8 cellular contexts compared by ENCODE assay signal in genomic region chr7:47253650-47254080, GRCh38.
DNase-seq lines count a peak whose midpoint lies in the region; ATAC-seq and TF ChIP-seq lines count a peak whose summit lies in the region.

No MANE protein-coding gene starts in this region.

- peaks cover 5% of the 10 kb centered on the region for H3K4me1 Mint-ChIP-seq in CD8-positive, alpha-beta T cell (ENCODE audit: low read depth)
- H3K4me1 Mint-ChIP-seq in T-helper 17 cell: peaks cover 4% of the 10 kb centered on the region
- peaks cover 9 to 27% (median 20%) of the 10 kb centered on the region in 4 donors for H3K4me1 Mint-ChIP-seq in naive thymus-derived CD8-positive, alpha-beta T cell

- ATAC-seq in CD8-positive, alpha-beta T cell: no peak
- ATAC-seq in GM19455 (IDR thresholded peaks at IDR 0.05; ENCODE audit: unreplicated experiment) (peak; percentile 26), HG03460 (IDR thresholded peaks at IDR 0.05; ENCODE audit: unreplicated experiment) (peak; percentile 33), T-helper 17 cell (no peak)
- ATAC-seq in naive thymus-derived CD8-positive, alpha-beta T cell: peak; percentile 19 to 30

- POLR2A ChIA-PET in CD8-positive, alpha-beta T cell (lab: Charles Lee): no interaction called here
- POLR2A ChIA-PET in naive thymus-derived CD8-positive, alpha-beta T cell (lab: Charles Lee): no interaction called here

- no peak for DNase-seq in CD8-positive, alpha-beta T cell
- DNase-seq in T-helper 17 cell (no peak), fibroblast of pulmonary artery (ENCODE audit: low read depth) (peak; percentile 58), NCI-H2196 treated with DMSO at 0.1 percent for 48 hours (lab: John Stamatoyannopoulos, UW; ENCODE audit: unreplicated experiment) (no peak)
- DNase-seq in naive thymus-derived CD8-positive, alpha-beta T cell: no peak
- no peak for DNase-seq in stimulated activated CD4-positive, alpha-beta T cell treated with anti-CD3 and anti-CD28 coated beads, Interleukin-4, amount 100 ng/mL, for 1 hour

- H3K4me3 Mint-ChIP-seq in CD8-positive, alpha-beta T cell: peak overlapping the region; percentile 33
- H3K4me3 Mint-ChIP-seq in T-helper 17 cell: peak overlapping the region; percentile 31
- peak overlapping the region; percentile 5 to 79 (median 63) for H3K4me3 Mint-ChIP-seq in naive thymus-derived CD8-positive, alpha-beta T cell

- H3K27ac Mint-ChIP-seq in CD8-positive, alpha-beta T cell: no peak overlapping the region
- no peak overlapping the region for H3K27ac Mint-ChIP-seq in T-helper 17 cell
- no peak overlapping the region for H3K27ac Mint-ChIP-seq in naive thymus-derived CD8-positive, alpha-beta T cell

- CTCF ChIA-PET in CD8-positive, alpha-beta T cell (lab: Charles Lee): interaction anchor here (0.7 to 1.8 kb wide), 3 partner anchors 10 to 46 kb away, joined by 3 to 7 read pairs (median 4); no protein-coding TSS in a partner anchor

- no peak overlapping the region for H3K27ac ChIP-seq in CD8-positive, alpha-beta T cell (ENCODE audit: low read depth, low read length)

- H3K4me3 ChIP-seq in CD8-positive, alpha-beta T cell (ENCODE audit: low read depth, low read length): no peak overlapping the region
- peak overlapping the region; percentile 63 for H3K4me3 ChIP-seq in fibroblast of pulmonary artery (replicated peaks; ENCODE audit: low read depth, low read length)

- H3K36me3 Mint-ChIP-seq in CD8-positive, alpha-beta T cell: no peaks in the 10 kb centered on the region
- peaks cover 6% of the 10 kb centered on the region for H3K36me3 Mint-ChIP-seq in T-helper 17 cell (ENCODE audit: low read depth)
- no peaks in the 10 kb centered on the region for H3K36me3 Mint-ChIP-seq in naive thymus-derived CD8-positive, alpha-beta T cell

- no peaks in the 10 kb centered on the region for H3K9me3 ChIP-seq in CD8-positive, alpha-beta T cell (ENCODE audit: low read length)
- H3K9me3 ChIP-seq in T-helper 17 cell (ENCODE audit: control insufficient read depth, low read length, poor library complexity, severe bottlenecking): no peaks in the 10 kb centered on the region

- no peaks in the 10 kb centered on the region for H3K36me3 ChIP-seq in CD8-positive, alpha-beta T cell (ENCODE audit: insufficient read depth, low read length)

- H3K4me1 ChIP-seq in CD8-positive, alpha-beta T cell (ENCODE audit: insufficient read depth, low read length): peaks cover 8% of the 10 kb centered on the region

- H3K27me3 ChIP-seq in CD8-positive, alpha-beta T cell (ENCODE audit: insufficient read depth, low read length): no peaks in the 10 kb centered on the region

- H3K27me3 Mint-ChIP-seq in CD8-positive, alpha-beta T cell (ENCODE audit: low read depth): peaks cover 17% of the 10 kb centered on the region
- peaks cover 30% of the 10 kb centered on the region for H3K27me3 Mint-ChIP-seq in T-helper 17 cell
- H3K27me3 Mint-ChIP-seq in naive thymus-derived CD8-positive, alpha-beta T cell: peaks cover 11 to 48% (median 21%) of the 10 kb centered on the region in 5 donors

- no peak for TF ChIP-seq CTCF in CD8-positive, alpha-beta T cell (IDR thresholded peaks at IDR 0.05)
- TF ChIP-seq CTCF in fibroblast of pulmonary artery (IDR thresholded peaks at IDR 0.05; ENCODE audit: low read length, missing control alignments): no peak

- intact Hi-C loops in CD8-positive, alpha-beta T cell (cut with DNase I, micrococcal nuclease): loop anchor here in 1 of 2 experiments (10.0 kb wide), 2 partner anchors 1329 to 1359 kb away; partner anchors contain the start of gene IGFBP3

- H3K9me3 Mint-ChIP-seq in CD8-positive, alpha-beta T cell: peaks cover 10% of the 10 kb centered on the region
- H3K9me3 Mint-ChIP-seq in naive thymus-derived CD8-positive, alpha-beta T cell: peaks cover 0 to 10% (median 4%) of the 10 kb centered on the region in 9 donors

Comparison
In these comparisons a context has a peak if more than half of its experiments do, and no peak if none do; other contexts are left out.
1. ATAC-seq: peak in GM19455 (single experiment), HG03460 (single experiment) and naive thymus-derived CD8-positive, alpha-beta T cell (2 of 2); none in CD8-positive, alpha-beta T cell (single experiment) and T-helper 17 cell (single experiment).
2. Peak in every context shown above with its lines, with median percentiles within 50 percentile points of each other: H3K4me3 Mint-ChIP-seq.